Comparison of ENCODE assay signal across 9 cellular contexts in the genomic region with DNA sequence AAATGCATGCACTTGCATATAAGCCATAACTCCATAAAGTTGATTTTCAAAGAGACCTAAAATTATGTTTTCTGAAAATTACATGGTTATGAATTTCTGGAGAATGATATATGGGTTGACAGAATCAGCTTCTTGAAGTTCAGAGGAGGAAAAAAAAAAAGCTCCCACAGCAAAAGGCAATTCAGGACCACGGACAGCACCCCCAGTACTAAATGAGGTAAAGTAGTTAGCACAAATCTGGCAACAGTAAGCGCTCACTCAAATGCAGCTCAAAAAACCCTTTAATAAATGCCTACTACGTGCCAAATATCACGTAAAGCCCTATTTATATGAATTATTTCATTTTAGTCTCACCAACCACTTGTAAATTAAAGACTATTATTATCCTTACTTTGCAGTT.
A peak's percentile ranks its signal among the peaks of the same experiment; 100 is the strongest.
DNase-seq lines count a peak whose midpoint lies in the region; ATAC-seq, FAIRE-seq and TF ChIP-seq lines count a peak whose summit lies in the region.
"Had no signal": no experiment of that assay in that cellular context is flagged by ENCODE, and none has a peak within 500 bp of the region (broad histone marks: within the 10 kb centered on the region; RNA-seq: fewer than 3 reads in every experiment).

No MANE protein-coding gene starts in this region.

- peak; percentile 55 for DNase-seq in GM23248
- peak; percentile 31 for DNase-seq in NCI-H460 (ENCODE audit: extremely low read depth, low read depth)
- peak; percentile 38 for DNase-seq in choroid plexus epithelial cell (ENCODE audit: low read depth)
- DNase-seq in pancreas: peak in 5 of 6 donors; percentile 17 to 63 (median 40)
- DNase-seq in NCI-H510A treated with DMSO at 0.1 percent for 48 hours (lab: John Stamatoyannopoulos, UW): no peak
- no peak for DNase-seq in stimulated activated naive B cell treated with anti-CD40 and anti-IgM and Interleukin-4, amounts not matched to agents 10 μg/mL and 1 μg/mL and 100 μg/mL, for 72 hours
- DNase-seq: effector CD4-positive, alpha-beta T cell had no signal

- no peak overlapping the region for H3K27ac Mint-ChIP-seq in stimulated activated naive B cell treated with anti-CD40 and anti-IgM and Interleukin-4, amounts not matched to agents 10 μg/mL and 1 μg/mL and 100 μg/mL, for 72 hours

- no peak overlapping the region for H3K4me3 Mint-ChIP-seq in stimulated activated naive B cell treated with anti-CD40 and anti-IgM and Interleukin-4, amounts not matched to agents 10 μg/mL and 1 μg/mL and 100 μg/mL, for 72 hours

- WGBS in GM23248 (ENCODE audit: low coverage in 1 of 2, low lambda C conversion rate in 2 of 2, missing lambda C conversion rate in 2 of 2), 2 experiments: 2% methylated on average over 4 of the region's 4 CpGs
- WGBS in pancreas, 2 donors: 3 to 5% methylated on average over 4 of the region's 4 CpGs

- in situ Hi-C loops in GM23248 (cut with MboI): no loop called here

- no peaks in the 10 kb centered on the region for H3K9me2 ChIP-seq in GM23248 (ENCODE audit: insufficient read depth)

- no peaks in the 10 kb centered on the region for H3K79me2 ChIP-seq in GM23248 (ENCODE audit: insufficient read depth)

- TF ChIP-seq CTCF in choroid plexus epithelial cell (conservative IDR thresholded peaks at IDR 0.05; ENCODE audit: low read depth, low read length) (no peak), pancreas (IDR thresholded peaks at IDR 0.05) (no peak)

- H3K9me3 ChIP-seq in GM23248 (ENCODE audit: low read depth) (no peaks in the 10 kb centered on the region), pancreas (no peaks in the 10 kb centered on the region)

- no peaks in the 10 kb centered on the region for H3K36me3 ChIP-seq in GM23248 (ENCODE audit: low read depth)
- no peaks in the 10 kb centered on the region for H3K36me3 ChIP-seq in pancreas

- H3K27me3 ChIP-seq in GM23248 (replicated peaks; ENCODE audit: insufficient read depth) (no peaks in the 10 kb centered on the region), pancreas (no peaks in the 10 kb centered on the region)

- no peak overlapping the region for H3K4me3 ChIP-seq in GM23248
- no peak overlapping the region for H3K4me3 ChIP-seq in choroid plexus epithelial cell (ENCODE audit: low read depth, low read length)
- H3K4me3 ChIP-seq in pancreas: no peak overlapping the region
- H3K4me3 ChIP-seq: PC-9 had no signal

- H3K27me3 Mint-ChIP-seq in stimulated activated naive B cell treated with anti-CD40 and anti-IgM and Interleukin-4, amounts not matched to agents 10 μg/mL and 1 μg/mL and 100 μg/mL, for 72 hours: no peaks in the 10 kb centered on the region

- H3K4me1 ChIP-seq in GM23248 (ENCODE audit: insufficient read depth) (no peaks in the 10 kb centered on the region), pancreas (no peaks in the 10 kb centered on the region)

- H3K36me3 Mint-ChIP-seq in stimulated activated naive B cell treated with anti-CD40 and anti-IgM and Interleukin-4, amounts not matched to agents 10 μg/mL and 1 μg/mL and 100 μg/mL, for 72 hours: no peaks in the 10 kb centered on the region

- no peaks in the 10 kb centered on the region for H4K20me1 ChIP-seq in GM23248 (ENCODE audit: insufficient read depth)

- H3K27ac ChIP-seq in GM23248 (no peak overlapping the region), pancreas (no peak overlapping the region)
- H3K27ac ChIP-seq: PC-9 had no signal

- no peak for FAIRE-seq in pancreas (lab: Jason Lieb, UNC)

- H3K4me1 Mint-ChIP-seq in stimulated activated naive B cell treated with anti-CD40 and anti-IgM and Interleukin-4, amounts not matched to agents 10 μg/mL and 1 μg/mL and 100 μg/mL, for 72 hours: no peaks in the 10 kb centered on the region

- H3F3A ChIP-seq in GM23248 (ENCODE audit: insufficient read depth): no peaks in the 10 kb centered on the region

- ATAC-seq in pancreas (peak in 1 of 4 donors; percentile 50), HG02970 (IDR thresholded peaks at IDR 0.05; ENCODE audit: low FRiP score, unreplicated experiment) (no peak)
- no peak for ATAC-seq in stimulated activated naive B cell treated with anti-CD40 and anti-IgM and Interleukin-4, amounts not matched to agents 10 μg/mL and 1 μg/mL and 100 μg/mL, for 72 hours (replicated peaks)

- no peak overlapping the region for H2AFZ ChIP-seq in GM23248
- H2AFZ ChIP-seq: PC-9 had no signal

- intact Hi-C loops in pancreas (cut with DNase I): no loop called here

- peaks cover 8 to 10% of the 10 kb centered on the region in 2 donors for H3K9me3 Mint-ChIP-seq in stimulated activated naive B cell treated with anti-CD40 and anti-IgM and Interleukin-4, amounts not matched to agents 10 μg/mL and 1 μg/mL and 100 μg/mL, for 72 hours

- no peak overlapping the region for H3K9ac ChIP-seq in GM23248

- no peak overlapping the region for H3K4me2 ChIP-seq in GM23248 (ENCODE audit: unreplicated experiment)
- H3K4me2 ChIP-seq: PC-9 had no signal

Comparison
In these comparisons a context has a peak if more than half of its experiments do, and no peak if none do; other contexts are left out.
1. DNase-seq: peak in GM23248 (single experiment), NCI-H460 (single experiment), choroid plexus epithelial cell (single experiment) and pancreas (5 of 6); none in NCI-H510A treated with DMSO at 0.1 percent for 48 hours (single experiment) and stimulated activated naive B cell treated with anti-CD40 and anti-IgM and Interleukin-4, amounts not matched to agents 10 μg/mL and 1 μg/mL and 100 μg/mL, for 72 hours (single experiment).